9 cellular contexts compared by ENCODE assay signal in the genomic region with DNA sequence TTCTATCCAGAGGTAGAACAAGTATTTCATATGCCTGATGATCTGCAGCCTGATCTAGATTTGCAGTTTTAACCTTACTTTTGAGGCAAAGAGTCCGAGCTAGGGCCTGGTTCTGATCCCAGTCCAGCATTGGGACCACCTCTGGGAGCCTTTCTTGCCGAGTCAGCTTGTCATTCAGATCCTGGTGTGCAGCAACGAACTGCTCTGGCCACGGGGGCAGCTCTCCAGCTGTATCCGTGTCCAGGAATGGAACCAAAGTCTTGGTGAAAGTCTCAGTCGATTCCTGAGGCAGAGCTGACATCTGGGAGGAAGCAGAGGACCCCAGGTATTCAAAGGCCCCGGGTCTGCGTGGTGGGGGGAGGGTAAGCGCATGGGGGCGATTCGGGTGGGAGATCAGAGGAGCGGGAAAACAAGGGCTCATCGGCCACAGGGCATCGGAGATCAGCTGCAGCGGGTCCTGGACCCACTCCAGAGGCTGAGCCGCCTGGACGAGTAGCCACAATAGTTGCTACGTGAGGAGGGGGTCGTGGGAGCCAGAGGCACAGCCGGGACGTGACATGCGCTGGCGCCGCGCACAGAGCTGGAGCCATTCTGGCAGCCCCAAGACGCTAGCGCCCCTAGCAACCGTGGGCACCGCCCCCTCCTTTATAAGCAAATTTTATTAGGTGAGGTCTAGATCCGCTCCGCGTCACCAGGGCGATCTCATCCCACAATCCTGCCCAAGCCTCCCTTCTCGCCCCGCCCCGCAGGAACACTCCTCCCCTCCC. TPM values are rescaled to one million over a fixed set of nuclear protein-coding genes. Genes with fewer than 3 reads are reported as not detected.
DNase-seq lines count a peak whose midpoint lies in the region; ATAC-seq and TF ChIP-seq lines count a peak whose summit lies in the region.
"Had no signal": no experiment of that assay in that cellular context is flagged by ENCODE, and none has a peak within 500 bp of the region (broad histone marks: within the 10 kb centered on the region; RNA-seq: fewer than 3 reads in every experiment).

No MANE protein-coding gene starts in this region.

- no peaks in the 10 kb centered on the region for H3K4me1 Mint-ChIP-seq in activated CD4-positive, alpha-beta T cell treated with anti-CD3 and anti-CD28 coated beads for 36 hours

- no peaks in the 10 kb centered on the region for H3K9me3 Mint-ChIP-seq in activated CD4-positive, alpha-beta T cell treated with anti-CD3 and anti-CD28 coated beads for 36 hours (ENCODE audit: low read depth)

- no peaks in the 10 kb centered on the region for H3K79me2 ChIP-seq in GM23248 (ENCODE audit: insufficient read depth)
- H3K79me2 ChIP-seq in OCI-LY7 (ENCODE audit: insufficient read depth, low read depth, low read length), result no peaks in the 10 kb centered on the region

- in situ Hi-C loops in GM23248 (cut with MboI), result no loop called here
- in situ Hi-C loops in gastrocnemius medialis (cut with MboI; ENCODE audit: low sequenced_read_pairs in 4 of 4), result no loop called here

- WGBS in GM23248 (ENCODE audit: low coverage in 1 of 2, low lambda C conversion rate in 2 of 2, missing lambda C conversion rate in 2 of 2), 2 experiments, result 7% methylated on average over 23 to 36 of the region's 36 CpGs

- H3K36me3 ChIP-seq in GM23248 (ENCODE audit: low read depth) (no peaks in the 10 kb centered on the region), gastrocnemius medialis (no peaks in the 10 kb centered on the region), OCI-LY7 (ENCODE audit: insufficient read depth, low read length) (no peaks in the 10 kb centered on the region)

- H3K27me3 ChIP-seq in GM23248 (replicated peaks; ENCODE audit: insufficient read depth) (peaks cover 64% of the 10 kb centered on the region; the same call in 1 of the 2 replicates), foreskin keratinocyte (peaks cover 67% of the 10 kb centered on the region), gastrocnemius medialis (peaks cover 3 to 6% (median 5%) of the 10 kb centered on the region in 3 donors)

- ATAC-seq in foreskin keratinocyte, result peak; percentile 75
- peak; percentile 12 to 41 for ATAC-seq in gastrocnemius medialis
- no peak for ATAC-seq in GM21576 (IDR thresholded peaks at IDR 0.05; ENCODE audit: unreplicated experiment)
- ATAC-seq in activated CD4-positive, alpha-beta T cell treated with anti-CD3 and anti-CD28 coated beads for 36 hours, result no peak

- peaks cover 30% of the 10 kb centered on the region for H3K27me3 Mint-ChIP-seq in activated CD4-positive, alpha-beta T cell treated with anti-CD3 and anti-CD28 coated beads for 36 hours

- intact Hi-C loops in gastrocnemius medialis (cut with DNase I; ENCODE audit: low total_unique reads) (no loop called here), OCI-LY7 (cut with micrococcal nuclease; ENCODE audit: unreplicated experiment) (no loop called here)
- intact Hi-C loops in activated CD4-positive, alpha-beta T cell treated with anti-CD3 and anti-CD28 coated beads for 36 hours (cut with DNase I, micrococcal nuclease), result no loop called here

- H3K27ac ChIP-seq in GM23248, result no peak overlapping the region
- H3K27ac ChIP-seq in foreskin keratinocyte, result no peak overlapping the region
- H3K27ac ChIP-seq in gastrocnemius medialis, result no peak overlapping the region
- no peak overlapping the region for H3K27ac ChIP-seq in OCI-LY7 (ENCODE audit: low read depth, low read length, poor library complexity, severe bottlenecking)

- DNase-seq in GM23248, result peak; percentile 44
- peak; percentile 71 for DNase-seq in NCI-H82 treated with DMSO at 0.1 percent for 48 hours (lab: John Stamatoyannopoulos, UW; ENCODE audit: unreplicated experiment)
- peak in 1 of 2 donors; percentile 11 for DNase-seq in foreskin keratinocyte
- no peak for DNase-seq in gastrocnemius medialis
- DNase-seq in OCI-LY7 (ENCODE audit: low spot score), result no peak
- DNase-seq in activated CD4-positive, alpha-beta T cell treated with anti-CD3 and anti-CD28 coated beads for 36 hours, result no peak
- no peak for DNase-seq in GM03348 (ENCODE audit: low spot score)
- DNase-seq: NCI-H1694 treated with DMSO at 0.1 percent for 48 hours had no signal

- H3K9me3 ChIP-seq in GM23248 (ENCODE audit: low read depth) (no peaks in the 10 kb centered on the region), gastrocnemius medialis (no peaks in the 10 kb centered on the region), OCI-LY7 (ENCODE audit: low read length) (no peaks in the 10 kb centered on the region)

- peak overlapping the region; percentile 40 for H3K4me3 ChIP-seq in GM23248
- peak overlapping the region; percentile 32 to 45 (median 36) for H3K4me3 ChIP-seq in gastrocnemius medialis
- no peak overlapping the region for H3K4me3 ChIP-seq in OCI-LY7 (ENCODE audit: low read depth, low read length, poor library complexity, severe bottlenecking)

- H4K20me1 ChIP-seq in GM23248 (ENCODE audit: insufficient read depth), result no peaks in the 10 kb centered on the region
- H4K20me1 ChIP-seq in OCI-LY7 (ENCODE audit: insufficient read depth, low read length), result no peaks in the 10 kb centered on the region

- TF ChIP-seq POLR2A in gastrocnemius medialis (IDR thresholded peaks at IDR 0.05), result no peak

- no peaks in the 10 kb centered on the region for H3K36me3 Mint-ChIP-seq in activated CD4-positive, alpha-beta T cell treated with anti-CD3 and anti-CD28 coated beads for 36 hours (ENCODE audit: low read depth)

- POLR2A ChIA-PET in OCI-LY7 (lab: Charles Lee), result no interaction called here
- POLR2A ChIA-PET in activated CD4-positive, alpha-beta T cell treated with anti-CD3 and anti-CD28 coated beads for 36 hours (lab: Charles Lee), result no interaction called here

- H3K9me2 ChIP-seq in GM23248 (ENCODE audit: insufficient read depth) (no peaks in the 10 kb centered on the region), OCI-LY7 (ENCODE audit: insufficient read depth, low read length) (no peaks in the 10 kb centered on the region)

- TF ChIP-seq CTCF in foreskin keratinocyte (conservative IDR thresholded peaks at IDR 0.05), result no peak
- TF ChIP-seq CTCF in gastrocnemius medialis (IDR thresholded peaks at IDR 0.05 in 4 of 5, conservative IDR thresholded peaks at IDR 0.05 in 1 of 5), result no peak
- no peak for TF ChIP-seq CTCF in OCI-LY7 (conservative IDR thresholded peaks at IDR 0.05; ENCODE audit: low read length)

- CTCF ChIA-PET in OCI-LY7 (lab: Charles Lee; ENCODE audit: unreplicated experiment), result interaction anchor here (0.5 kb wide), 1 partner anchor 261 kb away, joined by 4 read pairs; no protein-coding TSS in a partner anchor
- CTCF ChIA-PET in activated CD4-positive, alpha-beta T cell treated with anti-CD3 and anti-CD28 coated beads for 36 hours (lab: Charles Lee), result interaction anchor here (1.9 kb wide), 1 partner anchor 13 kb away, joined by 6 read pairs; no protein-coding TSS in a partner anchor

- H3K4me3 Mint-ChIP-seq in activated CD4-positive, alpha-beta T cell treated with anti-CD3 and anti-CD28 coated beads for 36 hours, result no peak overlapping the region

- no peaks in the 10 kb centered on the region for H3F3A ChIP-seq in GM23248 (ENCODE audit: insufficient read depth)

- H3K4me2 ChIP-seq in GM23248 (ENCODE audit: unreplicated experiment) (peak overlapping the region; percentile 48), OCI-LY7 (ENCODE audit: low read length) (no peak overlapping the region)

- H2AFZ ChIP-seq in GM23248 (0 out of 2 replicates have a peak overlapping the region, but pooled peaks have one; percentile 14), OCI-LY7 (ENCODE audit: low read length) (no peak overlapping the region)

- no TSS peak for BruUV-seq in OCI-LY7 (replicated peaks; lab: Mats Ljungman, UMichigan)

- H3K9ac ChIP-seq in GM23248, result no peak overlapping the region

- no peak overlapping the region for H3K27ac Mint-ChIP-seq in activated CD4-positive, alpha-beta T cell treated with anti-CD3 and anti-CD28 coated beads for 36 hours

- no peaks in the 10 kb centered on the region for H3K4me1 ChIP-seq in GM23248 (ENCODE audit: insufficient read depth)
- H3K4me1 ChIP-seq in foreskin keratinocyte, result peaks cover 3% of the 10 kb centered on the region
- H3K4me1 ChIP-seq in gastrocnemius medialis, result peaks cover 5 to 18% of the 10 kb centered on the region in 2 donors
- peaks cover 3% of the 10 kb centered on the region for H3K4me1 ChIP-seq in OCI-LY7 (ENCODE audit: insufficient read depth, low read length, poor library complexity, severe bottlenecking)

RNA-seq across cellular contexts. Expression of a gene that starts 32.4 kb away (rescaled TPM):
- 83.8 and 94.9 TPM in 2 replicates for total RNA-seq in GM23248 (2014; rRNA removed; shearing (Covaris generic))
- 47.5 and 47.8 TPM in 2 replicates for polyA plus RNA-seq in GM23248 (2016; fragmentation: Nextera tagmentation; extraction: Ambion mirVana)
- 33.8 and 39.7 TPM in 2 replicates for total RNA-seq in foreskin keratinocyte
- polyA plus RNA-seq in foreskin keratinocyte, result 22.2 and 23.0 TPM in 2 replicates
- total RNA-seq in gastrocnemius medialis, result 10 to 100 TPM; 53.8 to 77.8 (median 62.1) TPM
- 21.8 and 29.6 TPM in 2 replicates for total RNA-seq in OCI-LY7 (2014; rRNA removed; shearing (Covaris generic))
- 41.8 and 42.5 TPM in 2 replicates for total RNA-seq in OCI-LY7 (2022)
- total RNA-seq in activated CD4-positive, alpha-beta T cell treated with anti-CD3 and anti-CD28 coated beads for 36 hours, result 10 to 100 TPM; 29.4 to 36.9 TPM

RNA-seq across cellular contexts. Expression of a gene that starts 38.2 kb away (rescaled TPM):
- total RNA-seq in GM23248 (2014; rRNA removed; shearing (Covaris generic)), result not detected in 2 replicates
- polyA plus RNA-seq in GM23248 (2016; fragmentation: Nextera tagmentation; extraction: Ambion mirVana) (not detected in 2 replicates), foreskin keratinocyte (0.01 TPM in 1 of 2 replicates, not detected in the other)
- total RNA-seq in foreskin keratinocyte (under 0.01 TPM in 2 replicates), gastrocnemius medialis (not detected), OCI-LY7 (2022) (not detected in 2 replicates)
- total RNA-seq in OCI-LY7 (2014; rRNA removed; shearing (Covaris generic)), result 0.03 TPM in 1 of 2 replicates, not detected in the other
- not detected for total RNA-seq in activated CD4-positive, alpha-beta T cell treated with anti-CD3 and anti-CD28 coated beads for 36 hours

Comparison
In these comparisons a context has a peak if more than half of its experiments do, and no peak if none do; other contexts are left out.
1. DNase-seq: peak in GM23248 (single experiment) and NCI-H82 treated with DMSO at 0.1 percent for 48 hours (single experiment); none in gastrocnemius medialis (0 of 2), OCI-LY7 (single experiment), activated CD4-positive, alpha-beta T cell treated with anti-CD3 and anti-CD28 coated beads for 36 hours (single experiment) and GM03348 (single experiment).
2. ATAC-seq: peak in foreskin keratinocyte (single experiment) and gastrocnemius medialis (2 of 2); none in GM21576 (single experiment) and activated CD4-positive, alpha-beta T cell treated with anti-CD3 and anti-CD28 coated beads for 36 hours (single experiment).